22 cellular contexts compared by ENCODE assay signal in the genomic region with DNA sequence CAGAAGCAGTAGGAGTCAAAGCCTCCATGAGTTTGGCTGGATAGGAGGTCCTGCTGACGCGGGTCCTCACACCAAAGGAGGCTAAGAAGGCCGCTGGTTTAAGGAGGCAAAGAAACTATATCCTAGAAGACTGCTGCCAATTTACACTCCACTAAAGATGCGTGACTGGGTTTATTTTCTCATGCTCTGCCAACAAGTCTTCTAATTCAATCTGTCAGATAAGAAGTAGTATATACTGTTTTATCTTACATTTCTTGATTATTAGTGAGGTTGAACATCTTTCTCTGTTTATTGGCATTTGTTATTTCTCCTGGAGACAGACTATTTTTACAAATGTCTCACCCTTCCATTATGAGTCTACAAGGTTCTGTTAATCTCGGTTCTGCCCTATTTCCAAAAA. TPM values are rescaled to one million over a fixed set of nuclear protein-coding genes. Genes with fewer than 3 reads are reported as not detected.
DNase-seq lines count a peak whose midpoint lies in the region; ATAC-seq, FAIRE-seq and TF ChIP-seq lines count a peak whose summit lies in the region.
"Had no signal": no experiment of that assay in that cellular context is flagged by ENCODE, and none has a peak within 500 bp of the region (broad histone marks: within the 10 kb centered on the region; RNA-seq: fewer than 3 reads in every experiment).

No MANE protein-coding gene starts in this region.

- no peak overlapping the region for H3K4me3 ChIP-seq in HEK293 (ENCODE audit: low read depth, low read length)
- no peak overlapping the region for H3K4me3 ChIP-seq in K562
- H3K4me3 ChIP-seq: A549; BLaER1 treated with 17β-estradiol and CSF1 and Interleukin-3, amounts not matched to agents 10 nM and 100 nM had no signal

- no peaks in the 10 kb centered on the region for H3K27me3 ChIP-seq in K562 (ENCODE audit: control insufficient read depth in 2 of 2, insufficient read depth in 2 of 2, low read length in 2 of 2)
- H3K27me3 ChIP-seq: BLaER1 treated with 17β-estradiol and CSF1 and Interleukin-3, amounts not matched to agents 10 nM and 100 nM had no signal

- H4K20me1 ChIP-seq in K562 (replicated peaks; ENCODE audit: control insufficient read depth, insufficient read depth, low read length), result no peaks in the 10 kb centered on the region

- DNase-seq in T-helper 17 cell (no peak), K562 (ENCODE audit: extremely low read depth in 1 of 4, low spot score in 3 of 4) (no peak), cerebellum (ENCODE audit: low spot score) (no peak), ureter (ENCODE audit: low spot score) (no peak), OCI-M2 (lab: John Stamatoyannopoulos, UW; ENCODE audit: unreplicated experiment) (no peak)
- DNase-seq: AML-193; Caco-2; Calu3; CD4-positive, alpha-beta T cell; CD8-positive, alpha-beta T cell; DMS79 treated with DMSO at 0.1 percent for 48 hours; GF-D8 had no signal

- no peak for FAIRE-seq in K562 (lab: Jason Lieb, UNC)
- FAIRE-seq: A549, D721Med, G401.6, GM12891, GM19239 had no signal

- TF ChIP-seq POLR2A in K562 (conservative IDR thresholded peaks at IDR 0.05), result no peak

- no peak overlapping the region for H2AFZ ChIP-seq in K562 (ENCODE audit: low read depth, low read length)

- ATAC-seq in T-helper 17 cell (no peak), K562 (peak; percentile 28; the same call in 1 of the 3 replicates)
- ATAC-seq: A549; CD8-positive, alpha-beta T cell had no signal

- no TSS peak for BruUV-seq in K562 (replicated peaks; lab: Mats Ljungman, UMichigan)

- no peaks in the 10 kb centered on the region for H3K27me3 Mint-ChIP-seq in T-helper 17 cell
- H3K27me3 Mint-ChIP-seq: B cell; CD4-positive, alpha-beta T cell had no signal

- TF ChIP-seq EP300 in K562 (IDR thresholded peaks at IDR 0.05; ENCODE audit: low read length), result no peak

- intact Hi-C loops in K562 (cut with micrococcal nuclease), result no loop called here

- peaks cover 0 to 5% of the 10 kb centered on the region in 2 experiments; a peak in 2 of 3 replicates for H3K36me3 ChIP-seq in HEK293 (ENCODE audit: control insufficient read depth in 2 of 2, insufficient read depth in 1 of 2, low read length in 2 of 2)
- H3K36me3 ChIP-seq in K562 (ENCODE audit: control insufficient read depth, insufficient read depth, low read length), result peaks cover 8% of the 10 kb centered on the region; the same call in 1 of the 3 replicates

- WGBS in K562 (ENCODE audit: insufficient coverage, low coverage, missing lambda C conversion rate), result 85% methylated on average over 5 of the region's 5 CpGs

- H3K4me1 ChIP-seq in HEK293 (ENCODE audit: control insufficient read depth, insufficient read depth, low read length) (peaks cover 10% of the 10 kb centered on the region; the same call in 1 of the 2 replicates), K562 (replicated peaks in 1 of 2; ENCODE audit: control insufficient read depth in 2 of 2, insufficient read depth in 2 of 2, low read length in 2 of 2) (no peaks in the 10 kb centered on the region)
- H3K4me1 ChIP-seq: BLaER1 treated with 17β-estradiol and CSF1 and Interleukin-3, amounts not matched to agents 10 nM and 100 nM; Caco-2 had no signal

- in situ Hi-C loops in K562 (cut with MboI), result no loop called here

- H3K9ac ChIP-seq in K562 (ENCODE audit: insufficient read depth in 1 of 2, low read depth in 2 of 2, low read length in 2 of 2), result no peak overlapping the region
- H3K9ac ChIP-seq: BLaER1 treated with 17β-estradiol and CSF1 and Interleukin-3, amounts not matched to agents 10 nM and 100 nM had no signal

- POLR2A ChIA-PET in HEK293 (lab: Yijun Ruan, JAX), result no interaction called here
- POLR2A ChIA-PET in K562 (lab: Yijun Ruan, JAX), result no interaction called here

- H3K4me2 ChIP-seq in K562 (ENCODE audit: insufficient read depth, low read length), result no peak overlapping the region
- H3K4me2 ChIP-seq: A549; BLaER1 treated with 17β-estradiol and CSF1 and Interleukin-3, amounts not matched to agents 10 nM and 100 nM had no signal

- H3K27ac Mint-ChIP-seq in T-helper 17 cell, result peak overlapping the region; percentile 9
- H3K27ac Mint-ChIP-seq: B cell; CD4-positive, alpha-beta T cell; CD8-positive, alpha-beta T cell had no signal

- H3K79me2 ChIP-seq in K562 (ENCODE audit: control insufficient read depth, insufficient read depth, low read length), result peaks cover 25% of the 10 kb centered on the region

- CTCF ChIA-PET in HEK293 (lab: Yijun Ruan, JAX), result interaction anchor here (0.7 to 2.7 kb wide), 2 partner anchors 9 to 280 kb away, joined by 3 to 13 read pairs; no protein-coding TSS in a partner anchor
- CTCF ChIA-PET in K562 (lab: Yijun Ruan, JAX; ENCODE audit: low intra/inter-chr PET ratio), result no interaction called here

- no peak overlapping the region for H3K27ac ChIP-seq in HEK293 (ENCODE audit: extremely low read depth, low read depth, low read length)
- H3K27ac ChIP-seq in K562 (ENCODE audit: extremely low read depth, low read depth, low read length), result no peak overlapping the region
- H3K27ac ChIP-seq: 22Rv1; A549; BLaER1 treated with 17β-estradiol and CSF1 and Interleukin-3, amounts not matched to agents 10 nM and 100 nM; C4-2B had no signal

- peaks cover 7% of the 10 kb centered on the region for H3K4me1 Mint-ChIP-seq in T-helper 17 cell
- H3K4me1 Mint-ChIP-seq: B cell had no signal

- H3K9me1 ChIP-seq in K562 (ENCODE audit: control insufficient read depth, insufficient read depth, low read length), result no peaks in the 10 kb centered on the region

- peaks cover 2% of the 10 kb centered on the region for H3K36me3 Mint-ChIP-seq in T-helper 17 cell (ENCODE audit: low read depth)

- no peak overlapping the region for H3K4me3 Mint-ChIP-seq in T-helper 17 cell
- H3K4me3 Mint-ChIP-seq: B cell; CD4-positive, alpha-beta T cell; CD8-positive, alpha-beta T cell had no signal

- TF ChIP-seq RAD21 in K562 (CRISPR knock-in tag; conservative IDR thresholded peaks at IDR 0.05 in 1 of 2, IDR thresholded peaks at IDR 0.05 in 1 of 2), result no peak

- no peaks in the 10 kb centered on the region for H3K9me3 ChIP-seq in HEK293 (ENCODE audit: control insufficient read depth, insufficient read depth, low read depth, low read length)
- no peaks in the 10 kb centered on the region for H3K9me3 ChIP-seq in T-helper 17 cell (ENCODE audit: control insufficient read depth, low read length, poor library complexity, severe bottlenecking)
- H3K9me3 ChIP-seq in K562 (replicated peaks; ENCODE audit: control insufficient read depth, insufficient read depth, low read depth, low read length), result no peaks in the 10 kb centered on the region

- TF ChIP-seq CTCF in HEK293 (tag by site-specific recombination; IDR thresholded peaks at IDR 0.05), result no peak
- no peak for TF ChIP-seq CTCF in K562 (IDR thresholded peaks at IDR 0.05 in 2 of 3, conservative IDR thresholded peaks at IDR 0.05 in 1 of 3; ENCODE audit: insufficient read depth in 2 of 3, low read depth in 1 of 3, low read length in 3 of 3)

TF ChIP-seq in HEK293, 187 proteins besides CTCF, POLR2A, EP300 and RAD21 (continues in another document):
- no peak for TF ChIP-seq SCRT2 (tag by site-specific recombination; IDR thresholded peaks at IDR 0.05)
- no peak for TF ChIP-seq ZNF169 (tag by site-specific recombination; IDR thresholded peaks at IDR 0.05)

TF ChIP-seq in K562, 482 proteins besides CTCF, POLR2A, EP300 and RAD21 (continues in another document):
- TF ChIP-seq HNRNPUL1 (IDR thresholded peaks at IDR 0.05; ENCODE audit: low read length) (no peak), DACH1 (IDR thresholded peaks at IDR 0.05; ENCODE audit: partially characterized antibody) (no peak), CTCFL (IDR thresholded peaks at IDR 0.05; ENCODE audit: borderline replicate concordance, insufficient read depth, low read depth, low read length, poor library complexity, severe bottlenecking) (no peak)
- TF ChIP-seq, protein P1, sequence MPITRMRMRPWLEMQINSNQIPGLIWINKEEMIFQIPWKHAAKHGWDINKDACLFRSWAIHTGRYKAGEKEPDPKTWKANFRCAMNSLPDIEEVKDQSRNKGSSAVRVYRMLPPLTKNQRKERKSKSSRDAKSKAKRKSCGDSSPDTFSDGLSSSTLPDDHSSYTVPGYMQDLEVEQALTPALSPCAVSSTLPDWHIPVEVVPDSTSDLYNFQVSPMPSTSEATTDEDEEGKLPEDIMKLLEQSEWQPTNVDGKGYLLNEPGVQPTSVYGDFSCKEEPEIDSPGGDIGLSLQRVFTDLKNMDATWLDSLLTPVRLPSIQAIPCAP (CRISPR knock-in tag; IDR thresholded peaks at IDR 0.05; ENCODE audit: borderline replicate concordance), result no peak

RNA-seq across cellular contexts. Expression of gene ACBD6, which starts 34.1 kb away (rescaled TPM):
- 10 to 100 TPM; 28.9 to 33.1 TPM for total RNA-seq in T-helper 17 cell
- 131 and 137 TPM in 2 replicates for total RNA-seq in K562 (2011; cell fraction: chromatin; rRNA removed; ENCODE audit: low replicate concordance)
- 44.4 and 57.6 TPM in 2 replicates for total RNA-seq in K562 (2011; cell fraction: nucleolus; rRNA removed)
- total RNA-seq in K562 (2011; cell fraction: nucleoplasm; rRNA removed), result 97.7 and 139 TPM in 2 replicates
- total RNA-seq in K562 (2014; rRNA removed), result 96.7 and 100 TPM in 2 replicates
- total RNA-seq in K562 (2014; rRNA removed; fragmentation: Illumina TruSeq; extraction: Trizol), result 90.0 and 94.3 TPM in 2 replicates
- 107 and 109 TPM in 2 replicates for total RNA-seq in K562 (2015; rRNA removed; fragmentation: Illumina TruSeq; extraction: Trizol)
- total RNA-seq in K562 (2021), result 67.7 and 69.8 TPM in 2 replicates
- polyA plus RNA-seq in K562 (2011; rRNA removed), result 74.2 and 77.7 TPM in 2 replicates
- 57.4 and 72.2 TPM in 2 replicates for polyA plus RNA-seq in K562 (2011; cell fraction: cytosol; rRNA removed)
- 122 and 155 TPM in 2 replicates for polyA plus RNA-seq in K562 (2011; cell fraction: nucleus; rRNA removed)
- 96.5 and 113 TPM in 2 replicates for polyA plus RNA-seq in K562 (2012)
- 61.9 and 70.4 TPM in 2 replicates for polyA plus RNA-seq in K562 (2014; fragmentation: Illumina TruSeq; extraction: Trizol)
- 10 to 100 TPM; 16.9 to 27.1 TPM for polyA plus RNA-seq in K562 (2014; fragmentation: Nextera tagmentation; extraction: Ambion mirVana)
- polyA plus RNA-seq in K562 (2014; rRNA removed), result 83.4 and 85.7 TPM in 2 replicates
- polyA minus RNA-seq in K562 (2011; rRNA and poly(A)+ RNA removed), result 135 and 141 TPM in 2 replicates
- polyA minus RNA-seq in K562 (2011; cell fraction: cytosol; rRNA and poly(A)+ RNA removed), result 44.7 and 45.5 TPM in 2 replicates
- polyA minus RNA-seq in K562 (2011; cell fraction: nucleus; rRNA and poly(A)+ RNA removed), result 45.8 and 86.9 TPM in 2 replicates
- total RNA-seq in cerebellum, result 63.2 TPM
- 48.2 TPM for total RNA-seq in ureter
